11 cellular contexts compared by ENCODE assay signal in genomic region chr12:638948-639557, GRCh38. TPM values are rescaled to one million over a fixed set of nuclear protein-coding genes. Genes with fewer than 3 reads are reported as not detected.
DNase-seq lines count a peak whose midpoint lies in the region; ATAC-seq and TF ChIP-seq lines count a peak whose summit lies in the region.
"Had no signal": no experiment of that assay in that cellular context is flagged by ENCODE, and none has a peak within 500 bp of the region (broad histone marks: within the 10 kb centered on the region; RNA-seq: fewer than 3 reads in every experiment).

No MANE protein-coding gene starts in this region.

- H3K36me3 ChIP-seq in psoas muscle (ENCODE audit: insufficient read depth in 1 of 2, low read depth in 1 of 2), result no peaks in the 10 kb centered on the region
- H3K36me3 ChIP-seq: Peyer's patch, right lobe of liver had no signal

- peak overlapping the region; percentile 100 for H3K27ac ChIP-seq in psoas muscle

- H3K4me1 Mint-ChIP-seq in T-helper 2 cell treated with Interferon-gamma antibody and Interleukin-4, amounts not matched to agents 5 μg/mL and 100 μg/mL, for 36 hours (ENCODE audit: low read depth), result peaks cover 43% of the 10 kb centered on the region
- H3K4me1 Mint-ChIP-seq in activated naive CD8-positive, alpha-beta T cell treated with anti-CD3 and anti-CD28 coated beads, Interleukin-2, amount 10 ng/mL, durations not matched to agents 7 days and 5 days, result peaks cover 41% of the 10 kb centered on the region

- no peaks in the 10 kb centered on the region for H3K27me3 Mint-ChIP-seq in T-helper 2 cell treated with Interferon-gamma antibody and Interleukin-4, amounts not matched to agents 5 μg/mL and 100 μg/mL, for 36 hours (ENCODE audit: low read depth)
- no peaks in the 10 kb centered on the region for H3K27me3 Mint-ChIP-seq in activated naive CD8-positive, alpha-beta T cell treated with anti-CD3 and anti-CD28 coated beads, Interleukin-2, amount 10 ng/mL, durations not matched to agents 7 days and 5 days

- TF ChIP-seq CTCF in psoas muscle (IDR thresholded peaks at IDR 0.05), result no peak

- no peaks in the 10 kb centered on the region for H3K9me3 Mint-ChIP-seq in T-helper 2 cell treated with Interferon-gamma antibody and Interleukin-4, amounts not matched to agents 5 μg/mL and 100 μg/mL, for 36 hours
- H3K9me3 Mint-ChIP-seq in activated naive CD8-positive, alpha-beta T cell treated with anti-CD3 and anti-CD28 coated beads, Interleukin-2, amount 10 ng/mL, durations not matched to agents 7 days and 5 days, result no peaks in the 10 kb centered on the region

- no peak overlapping the region for H3K4me3 Mint-ChIP-seq in T-helper 2 cell treated with Interferon-gamma antibody and Interleukin-4, amounts not matched to agents 5 μg/mL and 100 μg/mL, for 36 hours
- H3K4me3 Mint-ChIP-seq in activated naive CD8-positive, alpha-beta T cell treated with anti-CD3 and anti-CD28 coated beads, Interleukin-2, amount 10 ng/mL, durations not matched to agents 7 days and 5 days, result peak overlapping the region; percentile 4

- no peak for DNase-seq in T-helper 2 cell treated with Interferon-gamma antibody and Interleukin-4, amounts not matched to agents 5 μg/mL and 100 μg/mL, for 36 hours (ENCODE audit: low spot score)
- DNase-seq in T-helper 2 cell (no peak), KG1 (lab: John Stamatoyannopoulos, UW) (peak; percentile 77), psoas muscle (no peak), NCI-H748 treated with DMSO at 0.1 percent for 48 hours (lab: John Stamatoyannopoulos, UW) (no peak)
- peak; percentile 0 for DNase-seq in activated naive CD8-positive, alpha-beta T cell treated with anti-CD3 and anti-CD28 coated beads, Interleukin-2, amount 10 ng/mL, durations not matched to agents 7 days and 5 days
- DNase-seq: NCI-H2081, Peyer's patch, right lobe of liver had no signal

- peaks cover 37% of the 10 kb centered on the region for H3K4me1 ChIP-seq in psoas muscle

- no peaks in the 10 kb centered on the region for H3K27me3 ChIP-seq in psoas muscle (ENCODE audit: insufficient read depth in 3 of 3, low read length in 2 of 3)
- H3K27me3 ChIP-seq: Peyer's patch, right lobe of liver had no signal

- POLR2A ChIA-PET in activated naive CD8-positive, alpha-beta T cell treated with anti-CD3 and anti-CD28 coated beads, Interleukin-2, amount 10 ng/mL, durations not matched to agents 7 days and 5 days (lab: Charles Lee), result no interaction called here

- ATAC-seq in activated naive CD8-positive, alpha-beta T cell treated with anti-CD3 and anti-CD28 coated beads, Interleukin-2, amount 10 ng/mL, durations not matched to agents 7 days and 5 days (ENCODE audit: low read depth), result no peak
- ATAC-seq in psoas muscle (peak in 2 of 4 donors; percentile 7 to 9), HG03565 (IDR thresholded peaks at IDR 0.05; ENCODE audit: unreplicated experiment) (no peak), HG03025 (IDR thresholded peaks at IDR 0.05; ENCODE audit: low FRiP score, unreplicated experiment) (no peak)

- peaks cover 5% of the 10 kb centered on the region for H3K36me3 Mint-ChIP-seq in T-helper 2 cell treated with Interferon-gamma antibody and Interleukin-4, amounts not matched to agents 5 μg/mL and 100 μg/mL, for 36 hours (ENCODE audit: low read depth)
- H3K36me3 Mint-ChIP-seq in activated naive CD8-positive, alpha-beta T cell treated with anti-CD3 and anti-CD28 coated beads, Interleukin-2, amount 10 ng/mL, durations not matched to agents 7 days and 5 days, result peaks cover 3% of the 10 kb centered on the region

- WGBS in psoas muscle, 3 donors, result 61 to 78% (median 66%) methylated on average over 3 of the region's 3 CpGs

- H3K4me3 ChIP-seq in psoas muscle, result no peak overlapping the region
- H3K4me3 ChIP-seq: Peyer's patch, right lobe of liver had no signal

- no peaks in the 10 kb centered on the region for H3K9me3 ChIP-seq in psoas muscle
- H3K9me3 ChIP-seq: Peyer's patch, right lobe of liver had no signal

- peak overlapping the region; percentile 16 for H3K27ac Mint-ChIP-seq in T-helper 2 cell treated with Interferon-gamma antibody and Interleukin-4, amounts not matched to agents 5 μg/mL and 100 μg/mL, for 36 hours
- peak overlapping the region; percentile 69 for H3K27ac Mint-ChIP-seq in activated naive CD8-positive, alpha-beta T cell treated with anti-CD3 and anti-CD28 coated beads, Interleukin-2, amount 10 ng/mL, durations not matched to agents 7 days and 5 days

- intact Hi-C loops in psoas muscle (cut with DNase I), result loop anchor here in 1 of 2 donors (5.0 kb wide), 2 partner anchors 62 to 578 kb away; no protein-coding TSS in a partner anchor

RNA-seq across cellular contexts. Expression of gene NINJ2, which starts 24.2 kb away (rescaled TPM):
- 1 to 10 TPM; 5.4 to 7.8 TPM for total RNA-seq in activated naive CD8-positive, alpha-beta T cell treated with anti-CD3 and anti-CD28 coated beads, Interleukin-2, amount 10 ng/mL, durations not matched to agents 7 days and 5 days
- total RNA-seq in psoas muscle, result 10 to 100 TPM; 32.6 to 37.3 (median 33.0) TPM
- polyA plus RNA-seq in psoas muscle, result 10 to 100 TPM; 11.8 to 66.6 (median 49.1) TPM

Comparison
In these comparisons a context has a peak if more than half of its experiments do, and no peak if none do; other contexts are left out.
1. DNase-seq: peak in KG1 (single experiment) and activated naive CD8-positive, alpha-beta T cell treated with anti-CD3 and anti-CD28 coated beads, Interleukin-2, amount 10 ng/mL, durations not matched to agents 7 days and 5 days (single experiment); none in T-helper 2 cell treated with Interferon-gamma antibody and Interleukin-4, amounts not matched to agents 5 μg/mL and 100 μg/mL, for 36 hours (single experiment), T-helper 2 cell (0 of 5), psoas muscle (0 of 2) and NCI-H748 treated with DMSO at 0.1 percent for 48 hours (single experiment).